Comparison of ENCODE assay signal across 8 cellular contexts in genomic region chr1:8873001-8873400, GRCh38. TPM values are rescaled to one million over a fixed set of nuclear protein-coding genes. Genes with fewer than 3 reads are reported as not detected.
DNase-seq lines count a peak whose midpoint lies in the region; ATAC-seq and TF ChIP-seq lines count a peak whose summit lies in the region.

No MANE protein-coding gene starts in this region.

- TF ChIP-seq EP300 in ovary (IDR thresholded peaks at IDR 0.05): no peak

- H3K27me3 ChIP-seq in GM23338 (ENCODE audit: insufficient read depth) (no peaks in the 10 kb centered on the region), testis (no peaks in the 10 kb centered on the region), ovary (no peaks in the 10 kb centered on the region)

- no peak for DNase-seq in GM23338 (ENCODE audit: low spot score)
- DNase-seq in T-cell: no peak
- DNase-seq in epithelial cell of proximal tubule (ENCODE audit: low read depth): no peak
- DNase-seq in retinal pigment epithelial cell (ENCODE audit: low read depth): no peak
- DNase-seq in testis: no peak
- DNase-seq in ovary: no peak

- H3K36me3 ChIP-seq in GM23338 (ENCODE audit: insufficient read depth) (peaks cover 80% of the 10 kb centered on the region), testis (ENCODE audit: low read depth, missing control alignments) (peaks cover 3% of the 10 kb centered on the region), ovary (no peaks in the 10 kb centered on the region)

- peaks cover 75% of the 10 kb centered on the region for H4K20me1 ChIP-seq in GM23338 (replicated peaks; ENCODE audit: insufficient read depth)

- H3K79me2 ChIP-seq in GM23338 (replicated peaks; ENCODE audit: insufficient read depth): peaks cover 100% of the 10 kb centered on the region

- H3K27ac Mint-ChIP-seq in GM23338 (peak overlapping the region; percentile 87), T-cell (peak overlapping the region; percentile 78 to 84)

- H3K4me2 ChIP-seq in GM23338: peak overlapping the region; percentile 41

- H3K4me1 Mint-ChIP-seq in GM23338 (peaks cover 69% of the 10 kb centered on the region), T-cell (peaks cover 48 to 71% (median 68%) of the 10 kb centered on the region in 3 donors)

- POLR2A ChIA-PET in T-cell (lab: Charles Lee): no interaction called here

- H3K27me3 Mint-ChIP-seq in GM23338 (ENCODE audit: insufficient read depth, low read depth, poor library complexity) (peaks cover 26% of the 10 kb centered on the region), T-cell (no peaks in the 10 kb centered on the region)

- H3K4me3 ChIP-seq in GM23338 (no peak overlapping the region), epithelial cell of proximal tubule (ENCODE audit: low read depth, low read length) (peak overlapping the region; percentile 46), retinal pigment epithelial cell (ENCODE audit: low read length) (peak overlapping the region; percentile 21), testis (no peak overlapping the region), ovary (no peak overlapping the region)

- H3K36me3 Mint-ChIP-seq in GM23338 (ENCODE audit: low read depth) (peaks cover 98% of the 10 kb centered on the region), T-cell (peaks cover 63% of the 10 kb centered on the region)

- peak overlapping the region; percentile 49 for H3K4me3 Mint-ChIP-seq in GM23338
- peak overlapping the region in 2 of 3 donors; percentile 17 to 50 for H3K4me3 Mint-ChIP-seq in T-cell

- TF ChIP-seq POLR2A in testis (IDR thresholded peaks at IDR 0.05) (no peak), ovary (IDR thresholded peaks at IDR 0.05) (no peak)

- H3K9me2 ChIP-seq in GM23338 (ENCODE audit: insufficient read depth): no peaks in the 10 kb centered on the region

- CTCF ChIA-PET in T-cell (lab: Charles Lee): interaction anchor here in 1 of 2 donors (0.6 kb wide), 2 partner anchors 9 to 39 kb away, joined by 3 read pairs; no protein-coding TSS in a partner anchor

- TF ChIP-seq CTCF in GM23338 (conservative IDR thresholded peaks at IDR 0.05; ENCODE audit: low read depth in 2 of 2) (no peak), epithelial cell of proximal tubule (conservative IDR thresholded peaks at IDR 0.05; ENCODE audit: low read depth, low read length) (no peak), retinal pigment epithelial cell (conservative IDR thresholded peaks at IDR 0.05; ENCODE audit: low read depth, low read length) (no peak), testis (IDR thresholded peaks at IDR 0.05) (no peak), ovary (IDR thresholded peaks at IDR 0.05) (no peak)

- peaks cover 43% of the 10 kb centered on the region for H3K4me1 ChIP-seq in GM23338 (ENCODE audit: insufficient read depth)
- H3K4me1 ChIP-seq in testis: peaks cover 32% of the 10 kb centered on the region
- H3K4me1 ChIP-seq in ovary (ENCODE audit: insufficient read depth): peaks cover 10% of the 10 kb centered on the region

- H3F3A ChIP-seq in GM23338 (replicated peaks; ENCODE audit: low read depth): peaks cover 71% of the 10 kb centered on the region

- no peak overlapping the region for H2AFZ ChIP-seq in GM23338

- WGBS in testis, 2 donors: 91% methylated on average over 5 of the region's 5 CpGs
- 87 to 93% (median 91%) methylated on average over 5 of the region's 5 CpGs for WGBS in ovary, 3 donors

- H3K9me3 ChIP-seq in testis (no peaks in the 10 kb centered on the region), ovary (no peaks in the 10 kb centered on the region)

- H3K9me3 Mint-ChIP-seq in GM23338: peaks cover 4% of the 10 kb centered on the region; the same call in 2 of the 3 replicates
- H3K9me3 Mint-ChIP-seq in T-cell: no peaks in the 10 kb centered on the region

- H3K27ac ChIP-seq in GM23338 (ENCODE audit: low read depth) (peak overlapping the region; percentile 80), testis (no peak overlapping the region), ovary (no peak overlapping the region)

- ATAC-seq in GM23338: no peak
- ATAC-seq in T-cell (replicated peaks in 1 of 4): no peak
- no peak for ATAC-seq in HG02970 (IDR thresholded peaks at IDR 0.05; ENCODE audit: low FRiP score, unreplicated experiment)
- no peak for ATAC-seq in HG03354 (IDR thresholded peaks at IDR 0.05; ENCODE audit: poor library complexity, severe bottlenecking, unreplicated experiment)

- intact Hi-C loops in testis (cut with DNase I; ENCODE audit: low total_unique reads): no loop called here
- intact Hi-C loops in ovary (cut with DNase I): no loop called here

TF ChIP-seq in GM23338, 12 proteins besides CTCF, POLR2A, EP300 and RAD21 (continues in another document):
- TF ChIP-seq CREB1 (CRISPR knock-in tag; IDR thresholded peaks at IDR 0.05; ENCODE audit: low read depth) (no peak), STAT1 (IDR thresholded peaks at IDR 0.05; ENCODE audit: unreplicated experiment) (no peak), REST (IDR thresholded peaks at IDR 0.05; ENCODE audit: unreplicated experiment) (no peak), ZNF114 (CRISPR knock-in tag; IDR thresholded peaks at IDR 0.05) (no peak), ETS1 (IDR thresholded peaks at IDR 0.05) (no peak)

RNA-seq across cellular contexts. Expression of gene ENO1, which starts 5.5 kb away (rescaled TPM):
- total RNA-seq in GM23338 (2014; rRNA removed; shearing (Covaris generic)): 1,517 and 1,831 TPM in 2 replicates
- polyA plus RNA-seq in GM23338 (2016; fragmentation: Nextera tagmentation; extraction: Ambion mirVana): 882 and 910 TPM in 2 replicates
- 100 to 1,000 TPM; 308 to 625 (median 545) TPM for total RNA-seq in T-cell
- 2,577 and 2,907 TPM in 2 replicates for total RNA-seq in epithelial cell of proximal tubule
- total RNA-seq in testis: 100 to 1,000 TPM; 310 to 380 TPM
- 589 TPM for polyA plus RNA-seq in testis (ENCODE audit: insufficient read depth, low read depth, low replicate concordance)
- 100 to 1,000 TPM; 158 to 569 (median 404) TPM for total RNA-seq in ovary
- 100 to 1,000 TPM; 215 to 481 TPM for polyA plus RNA-seq in ovary

RNA-seq across cellular contexts. Expression of gene RERE, which starts 55.6 kb away (rescaled TPM):
- 157 and 170 TPM in 2 replicates for total RNA-seq in GM23338 (2014; rRNA removed; shearing (Covaris generic))
- polyA plus RNA-seq in GM23338 (2016; fragmentation: Nextera tagmentation; extraction: Ambion mirVana): 148 and 166 TPM in 2 replicates
- 100 to 1,000 TPM in 3 of 5 donors, 10 to 100 TPM in 2; 85.1 to 116 (median 103) TPM for total RNA-seq in T-cell
- 18.0 and 30.0 TPM in 2 replicates for total RNA-seq in epithelial cell of proximal tubule
- 100 to 1,000 TPM; 203 to 229 TPM for total RNA-seq in testis
- polyA plus RNA-seq in testis (ENCODE audit: insufficient read depth, low read depth, low replicate concordance): 90.8 TPM
- 100 to 1,000 TPM in 5 of 7 donors, 10 to 100 TPM in 2; 62.8 to 119 (median 115) TPM for total RNA-seq in ovary
- 10 to 100 TPM; 36.7 to 69.3 TPM for polyA plus RNA-seq in ovary

Comparison
In these comparisons a context has a peak if more than half of its experiments do, and no peak if none do; other contexts are left out.
1. H3K4me3 ChIP-seq: peak in epithelial cell of proximal tubule (single experiment) and retinal pigment epithelial cell (single experiment); none in GM23338 (single experiment), testis (0 of 2) and ovary (single experiment).